30 cellular contexts compared by ENCODE assay signal in the genomic region with DNA sequence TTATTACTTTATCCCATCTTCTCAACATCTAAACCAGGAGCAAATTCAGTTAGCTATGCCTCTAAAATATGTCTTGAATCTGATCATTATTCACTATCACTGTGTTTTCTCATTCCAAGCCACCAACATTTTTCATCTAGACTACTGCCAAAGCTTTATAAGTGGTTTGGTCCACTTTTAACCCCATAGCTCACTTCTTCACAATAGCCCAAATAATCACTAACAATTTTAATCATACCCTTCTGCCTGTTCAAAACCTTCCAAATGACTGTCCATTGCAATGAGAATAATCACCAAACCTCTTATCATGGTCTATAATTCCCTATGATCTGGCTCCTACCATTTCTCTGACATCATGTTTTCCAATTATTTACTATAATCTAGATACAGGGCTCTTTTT.
"Had no signal": no experiment of that assay in that cellular context is flagged by ENCODE, and none has a peak within 500 bp of the region (broad histone marks: within the 10 kb centered on the region; RNA-seq: fewer than 3 reads in every experiment).

No MANE protein-coding gene starts in this region.

- H3K9ac ChIP-seq: neural progenitor cell, parathyroid adenoma had no signal

- H3K27ac Mint-ChIP-seq: natural killer cell; nephron; neural progenitor cell; progenitor cell of endocrine pancreas; stimulated activated effector memory CD8-positive, alpha-beta T cell treated with anti-CD3 and anti-CD28 coated beads, Interleukin-12 subunit alpha, Interleukin-12 subunit beta, amount 100 ng/mL, for 72 hours; stimulated activated naive B cell treated with anti-CD40 and anti-IgM and Interleukin-4, amounts not matched to agents 10 μg/mL and 1 μg/mL and 100 μg/mL, for 72 hours; stimulated activated naive CD8-positive, alpha-beta T cell treated with anti-CD3 and anti-CD28 coated beads, Interleukin-15, Interleukin-2, amounts not matched to agents 100 ng/mL and 50 ng/mL, for 24 hours had no signal

- DNase-seq: natural killer cell; occipital lobe; ovary; posterior cingulate gyrus; psoas muscle; right cardiac atrium; right lobe of liver; sigmoid colon; small intestine; spleen; stimulated activated CD4-positive, alpha-beta T cell treated with anti-CD3 and anti-CD28 coated beads, Interleukin-12 subunit alpha, Interleukin-12 subunit beta, amount 100 ng/mL, for 4 hours; stimulated activated CD4-positive, alpha-beta T cell treated with anti-CD3 and anti-CD28 coated beads, Interleukin-1b, Interleukin-23, amount 100 ng/mL, for 48 hours; stimulated activated CD4-positive, alpha-beta T cell treated with anti-CD3 and anti-CD28 coated beads, Interleukin-4, amount 100 ng/mL, for 1 hour; stimulated activated CD4-positive, alpha-beta T cell treated with anti-CD3 and anti-CD28 coated beads, Interleukin-4, amount 100 ng/mL, for 4 hours; stimulated activated naive B cell treated with anti-CD40 and anti-IgM and Interleukin-4, amounts not matched to agents 10 μg/mL and 1 μg/mL and 100 μg/mL, for 72 hours; stimulated activated naive CD4-positive, alpha-beta T cell treated with Interleukin-2 at 50 U/mL for 16 hours; stomach; thyroid gland; trophoblast cell; upper lobe of left lung had no signal

- H3K27me3 Mint-ChIP-seq: progenitor cell of endocrine pancreas had no signal

- H2AFZ ChIP-seq: neural progenitor cell, parathyroid adenoma had no signal

- H3K9me3 ChIP-seq: ovary, psoas muscle, right lobe of liver, sigmoid colon, spleen, stomach, thoracic aorta, thyroid gland, tibial nerve, upper lobe of left lung, vagina had no signal

- H3K36me3 Mint-ChIP-seq: natural killer cell; neural progenitor cell; stimulated activated effector memory CD8-positive, alpha-beta T cell treated with anti-CD3 and anti-CD28 coated beads, Interleukin-12 subunit alpha, Interleukin-12 subunit beta, amount 100 ng/mL, for 72 hours; stimulated activated naive B cell treated with anti-CD40 and anti-IgM and Interleukin-4, amounts not matched to agents 10 μg/mL and 1 μg/mL and 100 μg/mL, for 72 hours had no signal

- H3K27me3 ChIP-seq: neural progenitor cell, ovary, right lobe of liver, sigmoid colon, spleen, stomach, thyroid gland, tibial nerve, upper lobe of left lung, vagina had no signal

- H3K4me2 ChIP-seq: neural progenitor cell had no signal

- H3K4me1 Mint-ChIP-seq: natural killer cell; nephron; neural progenitor cell; stimulated activated effector memory CD8-positive, alpha-beta T cell treated with anti-CD3 and anti-CD28 coated beads, Interleukin-12 subunit alpha, Interleukin-12 subunit beta, amount 100 ng/mL, for 72 hours; stimulated activated naive B cell treated with anti-CD40 and anti-IgM and Interleukin-4, amounts not matched to agents 10 μg/mL and 1 μg/mL and 100 μg/mL, for 72 hours had no signal

- H3K4me3 ChIP-seq: neural progenitor cell, ovary, psoas muscle, right lobe of liver, sigmoid colon, spleen, stomach, thoracic aorta, thyroid gland, tibial nerve, upper lobe of left lung, vagina had no signal

- H3K4me3 Mint-ChIP-seq: natural killer cell; nephron; neural progenitor cell; stimulated activated effector memory CD8-positive, alpha-beta T cell treated with anti-CD3 and anti-CD28 coated beads, Interleukin-12 subunit alpha, Interleukin-12 subunit beta, amount 100 ng/mL, for 72 hours; stimulated activated naive B cell treated with anti-CD40 and anti-IgM and Interleukin-4, amounts not matched to agents 10 μg/mL and 1 μg/mL and 100 μg/mL, for 72 hours; stimulated activated naive CD8-positive, alpha-beta T cell treated with anti-CD3 and anti-CD28 coated beads, Interleukin-15, Interleukin-2, amounts not matched to agents 100 ng/mL and 50 ng/mL, for 24 hours had no signal

- H3K4me1 ChIP-seq: neural progenitor cell, parathyroid adenoma, psoas muscle, right lobe of liver, spleen, stomach, thyroid gland, tibial nerve, upper lobe of left lung, vagina had no signal

- H3K79me2 ChIP-seq: parathyroid adenoma had no signal

- ATAC-seq: natural killer cell; psoas muscle; right cardiac atrium; right lobe of liver; stimulated activated effector memory CD8-positive, alpha-beta T cell treated with anti-CD3 and anti-CD28 coated beads, Interleukin-12 subunit alpha, Interleukin-12 subunit beta, amount 100 ng/mL, for 72 hours; stimulated activated naive B cell treated with anti-CD40 and anti-IgM and Interleukin-4, amounts not matched to agents 10 μg/mL and 1 μg/mL and 100 μg/mL, for 72 hours had no signal

- H3K9me3 Mint-ChIP-seq: nephron; neural progenitor cell; stimulated activated naive B cell treated with anti-CD40 and anti-IgM and Interleukin-4, amounts not matched to agents 10 μg/mL and 1 μg/mL and 100 μg/mL, for 72 hours; stimulated activated naive CD8-positive, alpha-beta T cell treated with anti-CD3 and anti-CD28 coated beads, Interleukin-15, Interleukin-2, amounts not matched to agents 100 ng/mL and 50 ng/mL, for 24 hours had no signal

- H3K27ac ChIP-seq: neural progenitor cell, ovary, parathyroid adenoma, psoas muscle, right lobe of liver, sigmoid colon, spleen, stomach, thoracic aorta, thyroid gland, tibial nerve, upper lobe of left lung, vagina had no signal

- H3K36me3 ChIP-seq: neural progenitor cell, ovary, right lobe of liver, sigmoid colon, spleen, stomach, thoracic aorta, thyroid gland, tibial nerve, upper lobe of left lung, vagina had no signal

- FAIRE-seq: small intestine, urothelium cell line had no signal
